In genomic region chr3:183099838-183100204, GRCh38 we compare ENCODE assay signal across 8 cellular contexts. TPM values are rescaled to one million over a fixed set of nuclear protein-coding genes. Genes with fewer than 3 reads are reported as not detected.
A peak's percentile ranks its signal among the peaks of the same experiment; 100 is the strongest.
DNase-seq lines count a peak whose midpoint lies in the region; ATAC-seq and TF ChIP-seq lines count a peak whose summit lies in the region.

No MANE protein-coding gene starts in this region.

- H3F3A ChIP-seq in Loucy (ENCODE audit: low read depth) = no peaks in the 10 kb centered on the region

- H3K4me2 ChIP-seq in Loucy (ENCODE audit: low read depth, low read length, poor library complexity, severe bottlenecking) = peak overlapping the region; percentile 84

- H3K27me3 Mint-ChIP-seq in endothelial cell (ENCODE audit: unreplicated experiment) = no peaks in the 10 kb centered on the region

- no peak for TF ChIP-seq POLR2A in sigmoid colon (IDR thresholded peaks at IDR 0.05)

- H3K36me3 ChIP-seq in Loucy (ENCODE audit: insufficient read depth, low read length) (no peaks in the 10 kb centered on the region), sigmoid colon (no peaks in the 10 kb centered on the region)

- intact Hi-C loops in sigmoid colon (cut with DNase I) = loop anchor here (5.0 kb wide), 1 partner anchor 118 kb away; the partner anchor contains the start of gene DCUN1D1

- no peaks in the 10 kb centered on the region for H3K27me3 ChIP-seq in Loucy (ENCODE audit: insufficient read depth, low read length, poor library complexity, severe bottlenecking)
- H3K27me3 ChIP-seq in sigmoid colon = no peaks in the 10 kb centered on the region

- peaks cover 5% of the 10 kb centered on the region for H4K20me1 ChIP-seq in Loucy (ENCODE audit: insufficient read depth, low read length, poor library complexity, severe bottlenecking)

- H3K4me3 ChIP-seq in Loucy (ENCODE audit: low read length, poor library complexity, severe bottlenecking) (peak overlapping the region; percentile 90), sigmoid colon (peak overlapping the region in 3 of 4 donors; percentile 64 to 95 (median 74))

- no peak for DNase-seq in endothelial cell (ENCODE audit: low spot score)
- DNase-seq in sigmoid colon = no peak
- DNase-seq in SHP77 treated with DMSO at 0.1 percent for 48 hours (lab: John Stamatoyannopoulos, UW) = no peak
- DNase-seq in NCI-H146 (lab: John Stamatoyannopoulos, UW) = no peak

- H3K9me3 Mint-ChIP-seq in endothelial cell (ENCODE audit: unreplicated experiment) = no peaks in the 10 kb centered on the region

- H3K36me3 Mint-ChIP-seq in endothelial cell (ENCODE audit: low read depth, unreplicated experiment) = peaks cover 3% of the 10 kb centered on the region

- peak overlapping the region; percentile 94 for H3K4me3 Mint-ChIP-seq in endothelial cell (ENCODE audit: unreplicated experiment)

- peaks cover 30% of the 10 kb centered on the region for H3K4me1 ChIP-seq in Loucy (ENCODE audit: insufficient read depth, low read length, poor library complexity, severe bottlenecking)
- peaks cover 0 to 22% (median 16%) of the 10 kb centered on the region in 4 donors for H3K4me1 ChIP-seq in sigmoid colon

- H3K9me3 ChIP-seq in Loucy (ENCODE audit: insufficient read depth, low read depth, low read length) = no peaks in the 10 kb centered on the region
- H3K9me3 ChIP-seq in sigmoid colon = no peaks in the 10 kb centered on the region

- ATAC-seq in GM18907 (IDR thresholded peaks at IDR 0.05; ENCODE audit: unreplicated experiment) = peak; percentile 3
- ATAC-seq in GM18861 (IDR thresholded peaks at IDR 0.05; ENCODE audit: unreplicated experiment) = no peak
- no peak for ATAC-seq in activated CD4-positive, CD25-positive, alpha-beta regulatory T cell treated with anti-CD3 and anti-CD28 coated beads, Interleukin-2, amount 50 U/mL, for 24 hours

- H3K27ac Mint-ChIP-seq in endothelial cell (ENCODE audit: unreplicated experiment) = peak overlapping the region; percentile 95

- H2AFZ ChIP-seq in Loucy (ENCODE audit: low read length) = peak overlapping the region; percentile 74; the same call in 1 of the 2 replicates

- TF ChIP-seq EP300 in sigmoid colon (IDR thresholded peaks at IDR 0.05) = no peak

- peaks cover 17% of the 10 kb centered on the region for H3K4me1 Mint-ChIP-seq in endothelial cell (ENCODE audit: unreplicated experiment)

- WGBS in sigmoid colon, 2 donors = 0% methylated on average over 1 of the region's 1 CpG

- peaks cover 37% of the 10 kb centered on the region for H3K79me2 ChIP-seq in Loucy (ENCODE audit: insufficient read depth, low read length)

- TF ChIP-seq CTCF in Loucy (conservative IDR thresholded peaks at IDR 0.05; ENCODE audit: low read length) (no peak), endothelial cell (IDR thresholded peaks at IDR 0.05; ENCODE audit: unreplicated experiment) (no peak), sigmoid colon (IDR thresholded peaks at IDR 0.05) (no peak)

- peak overlapping the region; percentile 58 for H3K9ac ChIP-seq in Loucy (ENCODE audit: low read depth, low read length, poor library complexity, severe bottlenecking)

- peak overlapping the region; percentile 83 to 93 (median 91) for H3K27ac ChIP-seq in sigmoid colon

- no peaks in the 10 kb centered on the region for H3K9me2 ChIP-seq in Loucy (replicated peaks; ENCODE audit: low read depth, low read length)

RNA-seq across cellular contexts. Expression of gene MCCC1, which starts 0.5 kb away (rescaled TPM):
- total RNA-seq in endothelial cell (ENCODE audit: unreplicated experiment) = 19.8 TPM
- 10 to 100 TPM; 19.7 to 28.2 (median 21.5) TPM for total RNA-seq in sigmoid colon
- polyA plus RNA-seq in sigmoid colon = 10 to 100 TPM; 18.0 to 26.8 (median 21.4) TPM
